Comparison of ENCODE assay signal across 2 cellular contexts in the genomic region with DNA sequence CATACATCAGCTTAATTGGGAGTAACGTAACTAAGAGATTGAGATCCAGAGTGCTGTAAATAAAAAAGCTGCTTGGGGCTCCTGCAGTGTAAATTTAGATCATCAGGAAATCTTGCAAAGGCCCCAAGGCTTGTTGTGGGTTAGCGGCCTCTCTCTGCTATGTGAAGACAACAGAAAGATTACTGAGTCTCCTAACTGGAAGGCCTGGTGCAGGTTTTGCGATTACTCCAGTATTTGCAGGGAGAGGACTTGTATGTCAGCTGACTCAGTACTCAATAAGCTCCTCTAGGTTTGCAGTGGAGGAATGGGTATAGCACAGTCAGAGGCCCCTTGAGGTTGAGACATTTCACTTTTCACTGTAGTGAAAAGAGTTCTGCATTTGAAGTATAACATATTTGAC.
TF ChIP-seq lines count a peak whose summit lies in the region.

No MANE protein-coding gene starts in this region.

TF ChIP-seq in GM12878, 131 proteins besides CTCF, POLR2A, EP300 and RAD21:
- TF ChIP-seq, protein P1, sequence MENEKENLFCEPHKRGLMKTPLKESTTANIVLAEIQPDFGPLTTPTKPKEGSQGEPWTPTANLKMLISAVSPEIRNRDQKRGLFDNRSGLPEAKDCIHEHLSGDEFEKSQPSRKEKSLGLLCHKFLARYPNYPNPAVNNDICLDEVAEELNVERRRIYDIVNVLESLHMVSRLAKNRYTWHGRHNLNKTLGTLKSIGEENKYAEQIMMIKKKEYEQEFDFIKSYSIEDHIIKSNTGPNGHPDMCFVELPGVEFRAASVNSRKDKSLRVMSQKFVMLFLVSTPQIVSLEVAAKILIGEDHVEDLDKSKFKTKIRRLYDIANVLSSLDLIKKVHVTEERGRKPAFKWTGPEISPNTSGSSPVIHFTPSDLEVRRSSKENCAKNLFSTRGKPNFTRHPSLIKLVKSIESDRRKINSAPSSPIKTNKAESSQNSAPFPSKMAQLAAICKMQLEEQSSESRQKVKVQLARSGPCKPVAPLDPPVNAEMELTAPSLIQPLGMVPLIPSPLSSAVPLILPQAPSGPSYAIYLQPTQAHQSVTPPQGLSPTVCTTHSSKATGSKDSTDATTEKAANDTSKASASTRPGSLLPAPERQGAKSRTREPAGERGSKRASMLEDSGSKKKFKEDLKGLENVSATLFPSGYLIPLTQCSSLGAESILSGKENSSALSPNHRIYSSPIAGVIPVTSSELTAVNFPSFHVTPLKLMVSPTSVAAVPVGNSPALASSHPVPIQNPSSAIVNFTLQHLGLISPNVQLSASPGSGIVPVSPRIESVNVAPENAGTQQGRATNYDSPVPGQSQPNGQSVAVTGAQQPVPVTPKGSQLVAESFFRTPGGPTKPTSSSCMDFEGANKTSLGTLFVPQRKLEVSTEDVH (IDR thresholded peaks at IDR 0.05; ENCODE audit: low read depth, partially characterized antibody), result no peak
- TF ChIP-seq NRF1 (conservative IDR thresholded peaks at IDR 0.05; ENCODE audit: low read depth, low read length), result no peak
- TF ChIP-seq POLR2AphosphoS5 (IDR thresholded peaks at IDR 0.05; ENCODE audit: low read length), result no peak
- TF ChIP-seq, protein P2, sequence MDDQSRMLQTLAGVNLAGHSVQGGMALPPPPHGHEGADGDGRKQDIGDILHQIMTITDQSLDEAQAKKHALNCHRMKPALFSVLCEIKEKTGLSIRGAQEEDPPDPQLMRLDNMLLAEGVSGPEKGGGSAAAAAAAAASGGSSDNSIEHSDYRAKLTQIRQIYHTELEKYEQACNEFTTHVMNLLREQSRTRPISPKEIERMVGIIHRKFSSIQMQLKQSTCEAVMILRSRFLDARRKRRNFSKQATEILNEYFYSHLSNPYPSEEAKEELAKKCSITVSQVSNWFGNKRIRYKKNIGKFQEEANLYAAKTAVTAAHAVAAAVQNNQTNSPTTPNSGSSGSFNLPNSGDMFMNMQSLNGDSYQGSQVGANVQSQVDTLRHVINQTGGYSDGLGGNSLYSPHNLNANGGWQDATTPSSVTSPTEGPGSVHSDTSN (IDR thresholded peaks at IDR 0.05; ENCODE audit: insufficient replicate concordance, low read depth, low read length), result no peak
- TF ChIP-seq, protein P3, sequence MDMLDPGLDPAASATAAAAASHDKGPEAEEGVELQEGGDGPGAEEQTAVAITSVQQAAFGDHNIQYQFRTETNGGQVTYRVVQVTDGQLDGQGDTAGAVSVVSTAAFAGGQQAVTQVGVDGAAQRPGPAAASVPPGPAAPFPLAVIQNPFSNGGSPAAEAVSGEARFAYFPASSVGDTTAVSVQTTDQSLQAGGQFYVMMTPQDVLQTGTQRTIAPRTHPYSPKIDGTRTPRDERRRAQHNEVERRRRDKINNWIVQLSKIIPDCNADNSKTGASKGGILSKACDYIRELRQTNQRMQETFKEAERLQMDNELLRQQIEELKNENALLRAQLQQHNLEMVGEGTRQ (IDR thresholded peaks at IDR 0.05; ENCODE audit: borderline replicate concordance, low read depth, low read length), result no peak
- TF ChIP-seq IRF4 (IDR thresholded peaks at IDR 0.05; ENCODE audit: low read depth, low read length), result no peak
- TF ChIP-seq, protein P4, sequence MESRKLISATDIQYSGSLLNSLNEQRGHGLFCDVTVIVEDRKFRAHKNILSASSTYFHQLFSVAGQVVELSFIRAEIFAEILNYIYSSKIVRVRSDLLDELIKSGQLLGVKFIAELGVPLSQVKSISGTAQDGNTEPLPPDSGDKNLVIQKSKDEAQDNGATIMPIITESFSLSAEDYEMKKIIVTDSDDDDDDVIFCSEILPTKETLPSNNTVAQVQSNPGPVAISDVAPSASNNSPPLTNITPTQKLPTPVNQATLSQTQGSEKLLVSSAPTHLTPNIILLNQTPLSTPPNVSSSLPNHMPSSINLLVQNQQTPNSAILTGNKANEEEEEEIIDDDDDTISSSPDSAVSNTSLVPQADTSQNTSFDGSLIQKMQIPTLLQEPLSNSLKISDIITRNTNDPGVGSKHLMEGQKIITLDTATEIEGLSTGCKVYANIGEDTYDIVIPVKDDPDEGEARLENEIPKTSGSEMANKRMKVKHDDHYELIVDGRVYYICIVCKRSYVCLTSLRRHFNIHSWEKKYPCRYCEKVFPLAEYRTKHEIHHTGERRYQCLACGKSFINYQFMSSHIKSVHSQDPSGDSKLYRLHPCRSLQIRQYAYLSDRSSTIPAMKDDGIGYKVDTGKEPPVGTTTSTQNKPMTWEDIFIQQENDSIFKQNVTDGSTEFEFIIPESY (IDR thresholded peaks at IDR 0.05), result no peak
- TF ChIP-seq SIN3A (IDR thresholded peaks at IDR 0.05; ENCODE audit: low read depth, low read length), result no peak
- TF ChIP-seq ESRRA (IDR thresholded peaks at IDR 0.05; ENCODE audit: low read length), result no peak
- no peak for TF ChIP-seq RELA (IDR thresholded peaks at IDR 0.05; ENCODE audit: borderline replicate concordance, partially characterized antibody)
- TF ChIP-seq, protein P5, sequence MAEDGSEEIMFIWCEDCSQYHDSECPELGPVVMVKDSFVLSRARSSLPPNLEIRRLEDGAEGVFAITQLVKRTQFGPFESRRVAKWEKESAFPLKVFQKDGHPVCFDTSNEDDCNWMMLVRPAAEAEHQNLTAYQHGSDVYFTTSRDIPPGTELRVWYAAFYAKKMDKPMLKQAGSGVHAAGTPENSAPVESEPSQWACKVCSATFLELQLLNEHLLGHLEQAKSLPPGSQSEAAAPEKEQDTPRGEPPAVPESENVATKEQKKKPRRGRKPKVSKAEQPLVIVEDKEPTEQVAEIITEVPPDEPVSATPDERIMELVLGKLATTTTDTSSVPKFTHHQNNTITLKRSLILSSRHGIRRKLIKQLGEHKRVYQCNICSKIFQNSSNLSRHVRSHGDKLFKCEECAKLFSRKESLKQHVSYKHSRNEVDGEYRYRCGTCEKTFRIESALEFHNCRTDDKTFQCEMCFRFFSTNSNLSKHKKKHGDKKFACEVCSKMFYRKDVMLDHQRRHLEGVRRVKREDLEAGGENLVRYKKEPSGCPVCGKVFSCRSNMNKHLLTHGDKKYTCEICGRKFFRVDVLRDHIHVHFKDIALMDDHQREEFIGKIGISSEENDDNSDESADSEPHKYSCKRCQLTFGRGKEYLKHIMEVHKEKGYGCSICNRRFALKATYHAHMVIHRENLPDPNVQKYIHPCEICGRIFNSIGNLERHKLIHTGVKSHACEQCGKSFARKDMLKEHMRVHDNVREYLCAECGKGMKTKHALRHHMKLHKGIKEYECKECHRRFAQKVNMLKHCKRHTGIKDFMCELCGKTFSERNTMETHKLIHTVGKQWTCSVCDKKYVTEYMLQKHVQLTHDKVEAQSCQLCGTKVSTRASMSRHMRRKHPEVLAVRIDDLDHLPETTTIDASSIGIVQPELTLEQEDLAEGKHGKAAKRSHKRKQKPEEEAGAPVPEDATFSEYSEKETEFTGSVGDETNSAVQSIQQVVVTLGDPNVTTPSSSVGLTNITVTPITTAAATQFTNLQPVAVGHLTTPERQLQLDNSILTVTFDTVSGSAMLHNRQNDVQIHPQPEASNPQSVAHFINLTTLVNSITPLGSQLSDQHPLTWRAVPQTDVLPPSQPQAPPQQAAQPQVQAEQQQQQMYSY (CRISPR knock-in tag; IDR thresholded peaks at IDR 0.05), result no peak
- no peak for TF ChIP-seq TBL1XR1 (IDR thresholded peaks at IDR 0.05; ENCODE audit: low read depth, low read length)
- TF ChIP-seq CEBPB (IDR thresholded peaks at IDR 0.05; ENCODE audit: borderline replicate concordance in 1 of 2, low read depth in 2 of 2, low read length in 2 of 2), result no peak
- TF ChIP-seq ZNF622 (IDR thresholded peaks at IDR 0.05), result no peak
- TF ChIP-seq FOXK2 (IDR thresholded peaks at IDR 0.05), result no peak
- no peak for TF ChIP-seq PML (IDR thresholded peaks at IDR 0.05; ENCODE audit: low read length)
- TF ChIP-seq NR2F1 (conservative IDR thresholded peaks at IDR 0.05), result no peak

TF ChIP-seq in HepG2, 621 proteins besides CTCF, POLR2A, EP300 and RAD21:
- TF ChIP-seq BORCS8-MEF2B (CRISPR knock-in tag; IDR thresholded peaks at IDR 0.05) (no peak), ZNF3 (CRISPR knock-in tag; IDR thresholded peaks at IDR 0.05) (no peak), ZNF724P (CRISPR knock-in tag; IDR thresholded peaks at IDR 0.05; ENCODE audit: borderline replicate concordance) (no peak), IRX3 (CRISPR knock-in tag; IDR thresholded peaks at IDR 0.05; ENCODE audit: borderline replicate concordance, low read depth) (no peak), ZNF841 (CRISPR knock-in tag; IDR thresholded peaks at IDR 0.05; ENCODE audit: borderline replicate concordance) (no peak), TAF15 (IDR thresholded peaks at IDR 0.05; ENCODE audit: low read depth, low read length, poor library complexity, severe bottlenecking) (no peak)
- TF ChIP-seq, protein P6, sequence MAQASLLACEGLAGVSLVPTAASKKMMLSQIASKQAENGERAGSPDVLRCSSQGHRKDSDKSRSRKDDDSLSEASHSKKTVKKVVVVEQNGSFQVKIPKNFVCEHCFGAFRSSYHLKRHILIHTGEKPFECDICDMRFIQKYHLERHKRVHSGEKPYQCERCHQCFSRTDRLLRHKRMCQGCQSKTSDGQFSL (CRISPR knock-in tag; IDR thresholded peaks at IDR 0.05), result no peak
- TF ChIP-seq, protein P7, sequence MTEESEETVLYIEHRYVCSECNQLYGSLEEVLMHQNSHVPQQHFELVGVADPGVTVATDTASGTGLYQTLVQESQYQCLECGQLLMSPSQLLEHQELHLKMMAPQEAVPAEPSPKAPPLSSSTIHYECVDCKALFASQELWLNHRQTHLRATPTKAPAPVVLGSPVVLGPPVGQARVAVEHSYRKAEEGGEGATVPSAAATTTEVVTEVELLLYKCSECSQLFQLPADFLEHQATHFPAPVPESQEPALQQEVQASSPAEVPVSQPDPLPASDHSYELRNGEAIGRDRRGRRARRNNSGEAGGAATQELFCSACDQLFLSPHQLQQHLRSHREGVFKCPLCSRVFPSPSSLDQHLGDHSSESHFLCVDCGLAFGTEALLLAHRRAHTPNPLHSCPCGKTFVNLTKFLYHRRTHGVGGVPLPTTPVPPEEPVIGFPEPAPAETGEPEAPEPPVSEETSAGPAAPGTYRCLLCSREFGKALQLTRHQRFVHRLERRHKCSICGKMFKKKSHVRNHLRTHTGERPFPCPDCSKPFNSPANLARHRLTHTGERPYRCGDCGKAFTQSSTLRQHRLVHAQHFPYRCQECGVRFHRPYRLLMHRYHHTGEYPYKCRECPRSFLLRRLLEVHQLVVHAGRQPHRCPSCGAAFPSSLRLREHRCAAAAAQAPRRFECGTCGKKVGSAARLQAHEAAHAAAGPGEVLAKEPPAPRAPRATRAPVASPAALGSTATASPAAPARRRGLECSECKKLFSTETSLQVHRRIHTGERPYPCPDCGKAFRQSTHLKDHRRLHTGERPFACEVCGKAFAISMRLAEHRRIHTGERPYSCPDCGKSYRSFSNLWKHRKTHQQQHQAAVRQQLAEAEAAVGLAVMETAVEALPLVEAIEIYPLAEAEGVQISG (CRISPR knock-in tag; IDR thresholded peaks at IDR 0.05), result no peak
- TF ChIP-seq, protein P8, sequence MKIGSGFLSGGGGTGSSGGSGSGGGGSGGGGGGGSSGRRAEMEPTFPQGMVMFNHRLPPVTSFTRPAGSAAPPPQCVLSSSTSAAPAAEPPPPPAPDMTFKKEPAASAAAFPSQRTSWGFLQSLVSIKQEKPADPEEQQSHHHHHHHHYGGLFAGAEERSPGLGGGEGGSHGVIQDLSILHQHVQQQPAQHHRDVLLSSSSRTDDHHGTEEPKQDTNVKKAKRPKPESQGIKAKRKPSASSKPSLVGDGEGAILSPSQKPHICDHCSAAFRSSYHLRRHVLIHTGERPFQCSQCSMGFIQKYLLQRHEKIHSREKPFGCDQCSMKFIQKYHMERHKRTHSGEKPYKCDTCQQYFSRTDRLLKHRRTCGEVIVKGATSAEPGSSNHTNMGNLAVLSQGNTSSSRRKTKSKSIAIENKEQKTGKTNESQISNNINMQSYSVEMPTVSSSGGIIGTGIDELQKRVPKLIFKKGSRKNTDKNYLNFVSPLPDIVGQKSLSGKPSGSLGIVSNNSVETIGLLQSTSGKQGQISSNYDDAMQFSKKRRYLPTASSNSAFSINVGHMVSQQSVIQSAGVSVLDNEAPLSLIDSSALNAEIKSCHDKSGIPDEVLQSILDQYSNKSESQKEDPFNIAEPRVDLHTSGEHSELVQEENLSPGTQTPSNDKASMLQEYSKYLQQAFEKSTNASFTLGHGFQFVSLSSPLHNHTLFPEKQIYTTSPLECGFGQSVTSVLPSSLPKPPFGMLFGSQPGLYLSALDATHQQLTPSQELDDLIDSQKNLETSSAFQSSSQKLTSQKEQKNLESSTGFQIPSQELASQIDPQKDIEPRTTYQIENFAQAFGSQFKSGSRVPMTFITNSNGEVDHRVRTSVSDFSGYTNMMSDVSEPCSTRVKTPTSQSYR (CRISPR knock-in tag; IDR thresholded peaks at IDR 0.05; ENCODE audit: borderline replicate concordance), result no peak
